In genomic region chr6:164151161-164151728, GRCh38 we compare ENCODE assay signal across 12 cellular contexts.
DNase-seq lines count a peak whose midpoint lies in the region; ATAC-seq and TF ChIP-seq lines count a peak whose summit lies in the region.
"Had no signal": no experiment of that assay in that cellular context is flagged by ENCODE, and none has a peak within 500 bp of the region (broad histone marks: within the 10 kb centered on the region; RNA-seq: fewer than 3 reads in every experiment).

No MANE protein-coding gene starts in this region.

- H3K4me1 Mint-ChIP-seq in CD14-positive monocyte = no peaks in the 10 kb centered on the region
- H3K4me1 Mint-ChIP-seq in activated CD8-positive, alpha-beta T cell treated with anti-CD3 and anti-CD28 coated beads, Interleukin-2, amount 10 ng/mL, durations not matched to agents 7 days and 5 days (ENCODE audit: low read depth) = no peaks in the 10 kb centered on the region

- H3K27me3 Mint-ChIP-seq in CD14-positive monocyte (ENCODE audit: low read depth in 3 of 3) = no peaks in the 10 kb centered on the region
- no peaks in the 10 kb centered on the region for H3K27me3 Mint-ChIP-seq in activated CD8-positive, alpha-beta T cell treated with anti-CD3 and anti-CD28 coated beads, Interleukin-2, amount 10 ng/mL, durations not matched to agents 7 days and 5 days (ENCODE audit: low read depth)
- H3K27me3 Mint-ChIP-seq: activated T-cell treated with anti-CD3 and anti-CD28 coated beads, Interleukin-2, amount 50 U/mL, for 24 hours had no signal

- intact Hi-C loops in CD14-positive monocyte (cut with micrococcal nuclease) = no loop called here

- no peak for ATAC-seq in activated CD8-positive, alpha-beta T cell treated with anti-CD3 and anti-CD28 coated beads, Interleukin-2, amount 10 ng/mL, durations not matched to agents 7 days and 5 days
- ATAC-seq in HG02981 (IDR thresholded peaks at IDR 0.05; ENCODE audit: unreplicated experiment) = no peak
- ATAC-seq: K562, SK-N-SH treated with all-trans-retinoic acid at 6 μM for 48 hours had no signal

- CTCF ChIA-PET in activated CD8-positive, alpha-beta T cell treated with anti-CD3 and anti-CD28 coated beads, Interleukin-2, amount 10 ng/mL, durations not matched to agents 7 days and 5 days (lab: Charles Lee) = no interaction called here

- H3K4me3 ChIP-seq in astrocyte of the spinal cord (ENCODE audit: low read depth, low read length) = no peak overlapping the region
- H3K4me3 ChIP-seq: K562 had no signal

- peaks cover 0 to 17% (median 5%) of the 10 kb centered on the region in 7 donors for H3K9me3 Mint-ChIP-seq in CD14-positive monocyte
- no peaks in the 10 kb centered on the region for H3K9me3 Mint-ChIP-seq in activated CD8-positive, alpha-beta T cell treated with anti-CD3 and anti-CD28 coated beads, Interleukin-2, amount 10 ng/mL, durations not matched to agents 7 days and 5 days (ENCODE audit: insufficient read depth)

- TF ChIP-seq CTCF in C4-2B (conservative IDR thresholded peaks at IDR 0.05) (no peak), astrocyte of the spinal cord (IDR thresholded peaks at IDR 0.05; ENCODE audit: low read depth, low read length) (no peak), CD14-positive monocyte (IDR thresholded peaks at IDR 0.05) (no peak)

- DNase-seq in NCI-H2029 treated with DMSO at 0.1 percent for 48 hours (lab: John Stamatoyannopoulos, UW) (peak; percentile 93), astrocyte of the spinal cord (ENCODE audit: low read depth, low spot score) (peak; percentile 24), midbrain (lab: John Stamatoyannopoulos, UW) (peak; percentile 87), NCI-H1048 (lab: John Stamatoyannopoulos, UW) (no peak), CD14-positive monocyte (ENCODE audit: low spot score) (no peak)
- no peak for DNase-seq in activated CD8-positive, alpha-beta T cell treated with anti-CD3 and anti-CD28 coated beads, Interleukin-2, amount 10 ng/mL, durations not matched to agents 7 days and 5 days
- DNase-seq: activated T-cell treated with anti-CD3 and anti-CD28 coated beads, Interleukin-2, amount 50 U/mL, for 24 hours; DND-41 had no signal

- no peaks in the 10 kb centered on the region for H3K36me3 Mint-ChIP-seq in CD14-positive monocyte
- no peaks in the 10 kb centered on the region for H3K36me3 Mint-ChIP-seq in activated CD8-positive, alpha-beta T cell treated with anti-CD3 and anti-CD28 coated beads, Interleukin-2, amount 10 ng/mL, durations not matched to agents 7 days and 5 days (ENCODE audit: low read depth)

- in situ Hi-C loops in astrocyte of the spinal cord (cut with HindIII; ENCODE audit: low sequenced_read_pairs) = no loop called here

- H3K4me3 Mint-ChIP-seq in CD14-positive monocyte = no peak overlapping the region
- H3K4me3 Mint-ChIP-seq in activated CD8-positive, alpha-beta T cell treated with anti-CD3 and anti-CD28 coated beads, Interleukin-2, amount 10 ng/mL, durations not matched to agents 7 days and 5 days = no peak overlapping the region
- H3K4me3 Mint-ChIP-seq: activated T-cell treated with anti-CD3 and anti-CD28 coated beads, Interleukin-2, amount 50 U/mL, for 24 hours had no signal

- no peak overlapping the region for H3K27ac Mint-ChIP-seq in CD14-positive monocyte
- H3K27ac Mint-ChIP-seq in activated CD8-positive, alpha-beta T cell treated with anti-CD3 and anti-CD28 coated beads, Interleukin-2, amount 10 ng/mL, durations not matched to agents 7 days and 5 days = no peak overlapping the region
- H3K27ac Mint-ChIP-seq: activated T-cell treated with anti-CD3 and anti-CD28 coated beads, Interleukin-2, amount 50 U/mL, for 24 hours had no signal

- POLR2A ChIA-PET in activated CD8-positive, alpha-beta T cell treated with anti-CD3 and anti-CD28 coated beads, Interleukin-2, amount 10 ng/mL, durations not matched to agents 7 days and 5 days (lab: Charles Lee) = no interaction called here

- peak overlapping the region; percentile 68 for H3K27ac ChIP-seq in C4-2B

Comparison
In these comparisons a context has a peak if more than half of its experiments do, and no peak if none do; other contexts are left out.
1. DNase-seq: peak in NCI-H2029 treated with DMSO at 0.1 percent for 48 hours (single experiment), astrocyte of the spinal cord (single experiment) and midbrain (single experiment); none in NCI-H1048 (single experiment), CD14-positive monocyte (single experiment) and activated CD8-positive, alpha-beta T cell treated with anti-CD3 and anti-CD28 coated beads, Interleukin-2, amount 10 ng/mL, durations not matched to agents 7 days and 5 days (single experiment).